8 cellular contexts compared by ENCODE assay signal in the genomic region with DNA sequence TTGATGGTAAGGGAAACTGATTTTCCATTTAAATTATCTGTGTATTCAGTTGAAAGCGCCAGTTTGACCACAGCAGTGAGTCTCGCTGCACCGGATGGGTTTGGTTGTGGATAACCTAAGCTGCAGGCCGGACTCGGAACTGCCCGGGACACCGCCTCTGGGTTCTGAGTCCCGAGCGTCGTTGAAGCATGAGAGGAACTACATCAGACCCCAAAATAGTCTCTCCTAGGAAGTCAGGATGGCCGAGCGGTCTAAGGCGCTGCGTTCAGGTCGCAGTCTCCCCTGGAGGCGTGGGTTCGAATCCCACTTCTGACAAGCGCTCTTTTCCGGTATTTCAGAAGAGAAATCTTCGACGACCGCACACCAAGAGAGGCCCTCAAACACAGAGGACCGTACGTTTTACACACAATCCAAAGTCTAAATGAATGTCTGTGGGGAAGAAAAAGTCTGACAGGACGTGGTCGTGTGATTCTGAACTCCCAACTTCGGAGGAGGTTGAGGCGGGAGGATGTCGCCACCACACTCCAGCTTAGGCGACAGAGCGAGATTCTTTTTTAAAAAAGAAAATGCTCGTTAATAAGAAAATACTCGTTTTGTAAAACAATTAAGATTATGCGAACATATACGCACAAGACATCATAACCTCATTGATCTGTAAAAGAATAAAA. TPM values are rescaled to one million over a fixed set of nuclear protein-coding genes. Genes with fewer than 3 reads are reported as not detected.
A peak's percentile ranks its signal among the peaks of the same experiment; 100 is the strongest.
DNase-seq lines count a peak whose midpoint lies in the region; ATAC-seq and TF ChIP-seq lines count a peak whose summit lies in the region.

No MANE protein-coding gene starts in this region.

- H3K27ac Mint-ChIP-seq in nephron progenitor cell: no peak overlapping the region
- no peak overlapping the region for H3K27ac Mint-ChIP-seq in stimulated activated naive CD8-positive, alpha-beta T cell treated with anti-CD3 and anti-CD28 coated beads, Interleukin-15, amount 100 ng/mL, for 72 hours

- H3K9me3 Mint-ChIP-seq in nephron progenitor cell: peaks cover 6% of the 10 kb centered on the region
- H3K9me3 Mint-ChIP-seq in stimulated activated naive CD8-positive, alpha-beta T cell treated with anti-CD3 and anti-CD28 coated beads, Interleukin-15, amount 100 ng/mL, for 72 hours: no peaks in the 10 kb centered on the region

- H4K20me1 ChIP-seq in KMS-11 (ENCODE audit: insufficient read depth): no peaks in the 10 kb centered on the region

- 0 out of 2 replicates have a peak, but pooled peaks have one; percentile 2 for TF ChIP-seq CTCF in KMS-11 (conservative IDR thresholded peaks at IDR 0.05; ENCODE audit: low read depth, low read length)
- no peak for TF ChIP-seq CTCF in RWPE1 (conservative IDR thresholded peaks at IDR 0.05; ENCODE audit: low read depth)
- TF ChIP-seq CTCF in fibroblast of the aortic adventitia (IDR thresholded peaks at IDR 0.05; ENCODE audit: insufficient read depth, low read length): peak; percentile 42
- TF ChIP-seq CTCF in nephron progenitor cell (IDR thresholded peaks at IDR 0.05): peak; percentile 20

- no peak overlapping the region for H3K4me3 Mint-ChIP-seq in nephron progenitor cell
- H3K4me3 Mint-ChIP-seq in stimulated activated naive CD8-positive, alpha-beta T cell treated with anti-CD3 and anti-CD28 coated beads, Interleukin-15, amount 100 ng/mL, for 72 hours: no peak overlapping the region

- CTCF ChIA-PET in RWPE1 (lab: Yijun Ruan, JAX): interaction anchor here (0.6 to 4.4 kb wide), 10 partner anchors 15 to 132 kb away, joined by 3 to 67 read pairs (median 6); no protein-coding TSS in a partner anchor

- H3K4me1 Mint-ChIP-seq in nephron progenitor cell: no peaks in the 10 kb centered on the region
- peaks cover 33% of the 10 kb centered on the region for H3K4me1 Mint-ChIP-seq in stimulated activated naive CD8-positive, alpha-beta T cell treated with anti-CD3 and anti-CD28 coated beads, Interleukin-15, amount 100 ng/mL, for 72 hours

- no peaks in the 10 kb centered on the region for H3K27me3 ChIP-seq in KMS-11 (ENCODE audit: insufficient read depth, low read depth)

- H2AFZ ChIP-seq in KMS-11 (ENCODE audit: low read depth): peak overlapping the region; percentile 83

- H3K9ac ChIP-seq in KMS-11: peak overlapping the region; percentile 38; the same call in 1 of the 2 replicates

- ATAC-seq in GM21723 (IDR thresholded peaks at IDR 0.05; ENCODE audit: unreplicated experiment): peak; percentile 55
- ATAC-seq in stimulated activated naive CD8-positive, alpha-beta T cell treated with anti-CD3 and anti-CD28 coated beads, Interleukin-15, amount 100 ng/mL, for 72 hours: peak; percentile 82

- no peak overlapping the region for H3K4me3 ChIP-seq in KMS-11 (IDR thresholded peaks at IDR 0.05; ENCODE audit: insufficient read depth, low read depth, low read length)
- peak overlapping the region; percentile 64 for H3K4me3 ChIP-seq in fibroblast of the aortic adventitia (ENCODE audit: low read depth, low read length)

- peak overlapping the region; percentile 74 for H3K4me2 ChIP-seq in KMS-11

- H3K36me3 Mint-ChIP-seq in nephron progenitor cell (ENCODE audit: low read depth): no peaks in the 10 kb centered on the region

- H3K27me3 Mint-ChIP-seq in nephron progenitor cell (ENCODE audit: low read depth, poor library complexity): peaks cover 21% of the 10 kb centered on the region
- H3K27me3 Mint-ChIP-seq in stimulated activated naive CD8-positive, alpha-beta T cell treated with anti-CD3 and anti-CD28 coated beads, Interleukin-15, amount 100 ng/mL, for 72 hours: no peaks in the 10 kb centered on the region

- no peaks in the 10 kb centered on the region for H3K79me2 ChIP-seq in KMS-11 (ENCODE audit: insufficient read depth, low read depth)

- H3K4me1 ChIP-seq in KMS-11 (ENCODE audit: low read depth, poor library complexity, severe bottlenecking): peaks cover 23% of the 10 kb centered on the region

- H3K27ac ChIP-seq in KMS-11 (peak overlapping the region; percentile 21), RWPE1 (peak overlapping the region; percentile 88)

- H3K36me3 ChIP-seq in KMS-11 (ENCODE audit: insufficient read depth): no peaks in the 10 kb centered on the region

- DNase-seq in DMS153 (lab: John Stamatoyannopoulos, UW) (peak; percentile 92), RWPE1 (ENCODE audit: low spot score) (peak; percentile 87), fibroblast of the aortic adventitia (ENCODE audit: low read depth) (peak; percentile 98), nephron progenitor cell (peak; percentile 87)
- peak; percentile 68 for DNase-seq in activated T-helper 9 cell treated with anti-CD3 and anti-CD28 coated beads, Interleukin-2, amount 50 U/mL, for 16 hours (ENCODE audit: low read depth)
- peak; percentile 88 to 91 for DNase-seq in stimulated activated naive CD8-positive, alpha-beta T cell treated with anti-CD3 and anti-CD28 coated beads, Interleukin-15, amount 100 ng/mL, for 72 hours

- POLR2A ChIA-PET in RWPE1 (lab: Yijun Ruan, JAX; ENCODE audit: low non-redundant PET): interaction anchor here (0.7 kb wide), 1 partner anchor 207 kb away, joined by 3 read pairs; the partner anchor contains the start of gene CPNE2

RNA-seq across cellular contexts. Expression of gene PLLP, which starts 15.4 kb away (rescaled TPM):
- total RNA-seq in fibroblast of the aortic adventitia (ENCODE audit: low replicate concordance): under 0.01 TPM in 1 of 2 replicates, not detected in the other

RNA-seq across cellular contexts. Expression of gene ARL2BP, which starts 54.8 kb away (rescaled TPM):
- total RNA-seq in fibroblast of the aortic adventitia (ENCODE audit: low replicate concordance): 65.3 and 127 TPM in 2 replicates

RNA-seq across cellular contexts. Expression of gene CCL22, which starts 58.7 kb away (rescaled TPM):
- not detected in 2 replicates for total RNA-seq in fibroblast of the aortic adventitia (ENCODE audit: low replicate concordance)
